In genomic region chr13:52173970-52174369, GRCh38 we compare ENCODE assay signal across 4 cellular contexts. TPM values are rescaled to one million over a fixed set of nuclear protein-coding genes. Genes with fewer than 3 reads are reported as not detected.
"Had no signal": no experiment of that assay in that cellular context is flagged by ENCODE, and none has a peak within 500 bp of the region (broad histone marks: within the 10 kb centered on the region; RNA-seq: fewer than 3 reads in every experiment).

No MANE protein-coding gene starts in this region.

RNA-seq across cellular contexts. Expression of gene NEK5, which starts 45.1 kb away (rescaled TPM):
- total RNA-seq: activated CD8-positive, alpha-beta memory T cell treated with anti-CD3 and anti-CD28 coated beads, Interleukin-2, amount 10 ng/mL, durations not matched to agents 7 days and 5 days; epithelial cell of proximal tubule; naive thymus-derived CD8-positive, alpha-beta T cell; SJSA1 had no signal
